In the genomic region with DNA sequence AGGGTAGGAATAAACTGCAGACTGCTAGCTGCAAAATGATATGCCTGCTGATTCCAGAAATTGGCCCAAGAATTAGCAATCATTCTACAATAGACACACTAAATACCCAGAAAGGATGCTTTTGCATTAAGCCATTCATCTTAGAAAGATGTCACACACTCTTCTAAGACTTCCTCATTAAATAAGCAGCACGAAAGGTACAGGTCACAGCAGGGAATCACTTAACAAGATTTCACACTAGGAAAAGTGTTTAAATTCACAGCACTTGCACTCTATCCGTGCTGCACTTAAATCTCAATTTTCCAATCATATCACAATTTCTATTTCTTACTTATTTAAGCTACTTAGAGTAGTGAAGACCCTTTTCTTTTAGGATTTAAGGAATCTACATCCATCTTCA, we compare ENCODE assay signal across 32 cellular contexts.
"Had no signal": no experiment of that assay in that cellular context is flagged by ENCODE, and none has a peak within 500 bp of the region (broad histone marks: within the 10 kb centered on the region; RNA-seq: fewer than 3 reads in every experiment).

No MANE protein-coding gene starts in this region.

- H3K4me3 Mint-ChIP-seq: activated CD4-positive, alpha-beta memory T cell treated with anti-CD3 and anti-CD28 coated beads, Interleukin-2, amount 10 ng/mL, durations not matched to agents 7 days and 5 days; activated CD8-positive, alpha-beta memory T cell treated with anti-CD3 and anti-CD28 coated beads, Interleukin-2, amount 10 ng/mL, durations not matched to agents 7 days and 5 days; activated naive CD8-positive, alpha-beta T cell treated with anti-CD3 and anti-CD28 coated beads for 36 hours; central memory CD8-positive, alpha-beta T cell had no signal

- H3K4me3 ChIP-seq: cardiac muscle cell, Peyer's patch, SJSA1 had no signal

- H3K27me3 Mint-ChIP-seq: activated CD4-positive, alpha-beta memory T cell treated with anti-CD3 and anti-CD28 coated beads, Interleukin-2, amount 10 ng/mL, durations not matched to agents 7 days and 5 days; activated CD8-positive, alpha-beta memory T cell treated with anti-CD3 and anti-CD28 coated beads, Interleukin-2, amount 10 ng/mL, durations not matched to agents 7 days and 5 days; activated naive CD8-positive, alpha-beta T cell treated with anti-CD3 and anti-CD28 coated beads for 36 hours; central memory CD8-positive, alpha-beta T cell had no signal

- DNase-seq: activated CD4-positive, alpha-beta memory T cell treated with anti-CD3 and anti-CD28 coated beads, Interleukin-2, amount 10 ng/mL, durations not matched to agents 7 days and 5 days; activated CD4-positive, alpha-beta T cell treated with anti-CD3 and anti-CD28 coated beads for 1 hour; activated CD4-positive, alpha-beta T cell treated with anti-CD3 and anti-CD28 coated beads for 48 hours; activated CD4-positive, CD25-positive, alpha-beta regulatory T cell; activated CD8-positive, alpha-beta memory T cell treated with anti-CD3 and anti-CD28 coated beads for 24 hours; activated CD8-positive, alpha-beta memory T cell treated with anti-CD3 and anti-CD28 coated beads, Interleukin-2, amount 10 ng/mL, durations not matched to agents 7 days and 5 days; activated CD8-positive, alpha-beta memory T cell treated with anti-CD3 and anti-CD28 coated beads, Interleukin-2, amount 50 U/mL, for 48 hours; activated effector memory CD4-positive, alpha-beta T cell treated with anti-CD3 and anti-CD28 coated beads, Interleukin-2, amount 50 U/mL, for 16 hours; activated naive CD4-positive, alpha-beta T cell; activated naive CD4-positive, alpha-beta T cell treated with anti-CD3 and anti-CD28 coated beads, Interleukin-2, amount 50 U/mL, for 16 hours; activated naive CD8-positive, alpha-beta T cell treated with anti-CD3 and anti-CD28 coated beads for 36 hours; activated T-cell treated with anti-CD3 and anti-CD28 coated beads, Interleukin-2, amount 50 U/mL, for 48 hours; amniotic stem cell; aorta; NCI-H1092 treated with DMSO at 0.1 percent for 48 hours; NCI-H146; NCI-H187 treated with DMSO at 0.1 percent for 48 hours; NCI-H2081; NCI-H2171 treated with DMSO at 0.1 percent for 48 hours; NCI-H226; NCI-H446 treated with DMSO at 0.1 percent for 48 hours; NCI-H524; Peyer's patch; RPMI8226; SHP77 treated with DMSO at 0.1 percent for 48 hours; SW 1271; T1000; WERI-Rb-1 had no signal

- H3K4me1 ChIP-seq: Peyer's patch, SJSA1 had no signal

- H3K9me3 ChIP-seq: Peyer's patch, SJSA1 had no signal

- ATAC-seq: activated CD8-positive, alpha-beta memory T cell treated with anti-CD3 and anti-CD28 coated beads, Interleukin-2, amount 10 ng/mL, durations not matched to agents 7 days and 5 days had no signal

- H3K27ac Mint-ChIP-seq: activated CD4-positive, alpha-beta memory T cell treated with anti-CD3 and anti-CD28 coated beads, Interleukin-2, amount 10 ng/mL, durations not matched to agents 7 days and 5 days; activated CD8-positive, alpha-beta memory T cell treated with anti-CD3 and anti-CD28 coated beads, Interleukin-2, amount 10 ng/mL, durations not matched to agents 7 days and 5 days; activated naive CD8-positive, alpha-beta T cell treated with anti-CD3 and anti-CD28 coated beads for 36 hours had no signal

- H3K27ac ChIP-seq: cardiac muscle cell, KMS-11, Peyer's patch, SJSA1, WERI-Rb-1 had no signal

- H3K4me1 Mint-ChIP-seq: central memory CD8-positive, alpha-beta T cell had no signal

- H3K36me3 ChIP-seq: cardiac muscle cell, Peyer's patch, SJSA1, WERI-Rb-1 had no signal

- H3K27me3 ChIP-seq: cardiac muscle cell, Peyer's patch, SJSA1 had no signal

- H3K4me2 ChIP-seq: KMS-11 had no signal

- H3K9ac ChIP-seq: KMS-11 had no signal
